In the genomic region with DNA sequence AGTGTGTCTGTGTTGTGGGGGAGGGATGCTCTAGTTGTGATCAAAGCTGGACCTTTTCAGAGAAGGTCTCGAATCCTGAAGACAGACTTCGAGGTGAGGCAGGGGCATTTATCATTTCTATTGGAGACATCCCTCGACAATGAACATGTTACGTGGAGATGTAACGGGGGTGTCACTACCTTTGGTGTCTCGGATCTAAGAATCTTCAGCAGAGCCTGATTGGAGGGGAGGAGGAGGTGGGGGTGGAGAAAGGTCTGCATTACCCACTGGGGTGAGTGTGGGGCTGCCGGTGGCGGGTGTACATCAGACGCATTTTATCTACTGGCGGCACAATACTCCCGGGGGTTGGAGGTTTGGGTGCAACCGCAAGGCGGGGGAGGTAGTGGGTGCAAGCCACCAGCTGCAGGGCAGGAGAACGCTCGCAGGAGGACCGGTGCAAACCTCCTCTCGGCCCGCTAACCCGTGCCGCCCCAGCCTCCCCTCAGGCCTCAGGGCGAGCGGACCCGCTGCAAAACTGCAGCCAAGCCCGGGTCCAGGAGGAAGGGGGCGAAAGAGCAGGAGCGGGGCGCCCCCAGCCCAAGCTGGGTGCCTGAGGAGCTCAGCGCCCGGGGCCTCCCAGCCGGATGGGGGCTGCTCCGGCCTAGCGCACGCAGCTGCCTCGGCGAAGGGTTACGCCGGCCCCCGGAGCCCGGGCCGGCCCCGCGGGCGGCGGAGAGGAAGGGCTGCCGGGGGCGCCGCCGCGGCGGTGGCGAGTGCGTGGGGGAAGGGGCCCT, we compare ENCODE assay signal across 8 cellular contexts. TPM values are rescaled to one million over a fixed set of nuclear protein-coding genes. Genes with fewer than 3 reads are reported as not detected.
DNase-seq lines count a peak whose midpoint lies in the region; ATAC-seq, FAIRE-seq and TF ChIP-seq lines count a peak whose summit lies in the region.

No MANE protein-coding gene starts in this region.

- 1% methylated on average over 27 to 52 of the region's 52 CpGs for WGBS in psoas muscle, 3 donors

- H3K27me3 ChIP-seq in HUES48 (ENCODE audit: control insufficient read depth, insufficient read depth, low read length) (no peaks in the 10 kb centered on the region), left ventricle myocardium inferior (ENCODE audit: low read depth) (no peaks in the 10 kb centered on the region), psoas muscle (ENCODE audit: insufficient read depth in 3 of 3, low read length in 2 of 3) (no peaks in the 10 kb centered on the region)

- H3K4me3 Mint-ChIP-seq in activated naive CD8-positive, alpha-beta T cell = peak overlapping the region; percentile 93

- peak overlapping the region; percentile 93 for H3K27ac Mint-ChIP-seq in activated naive CD8-positive, alpha-beta T cell

- intact Hi-C loops in left ventricle myocardium inferior (cut with micrococcal nuclease) = no loop called here
- intact Hi-C loops in psoas muscle (cut with DNase I) = loop anchor here in 1 of 2 donors (5.0 kb wide), 1 partner anchor 44 kb away; no protein-coding TSS in a partner anchor

- no peak for FAIRE-seq in urothelium cell line (lab: Jason Lieb, UNC)

- DNase-seq in COR-L47 (lab: John Stamatoyannopoulos, UW) = peak; percentile 63
- peak; percentile 60 for DNase-seq in SKM-1 (lab: John Stamatoyannopoulos, UW; ENCODE audit: unreplicated experiment)
- peak; percentile 34 for DNase-seq in left ventricle myocardium inferior
- DNase-seq in psoas muscle = peak; percentile 32 to 64
- DNase-seq in urothelium cell line (ENCODE audit: low spot score) = peak; percentile 46

- H3K27ac ChIP-seq in HUES48 (ENCODE audit: low read depth, low read length) (peak overlapping the region; percentile 91), left ventricle myocardium inferior (replicated peaks) (peak overlapping the region; percentile 96), psoas muscle (peak overlapping the region; percentile 84)

- H3K4me1 Mint-ChIP-seq in activated naive CD8-positive, alpha-beta T cell (ENCODE audit: low read depth) = peaks cover 54% of the 10 kb centered on the region

- peak overlapping the region; percentile 85 for H3K9ac ChIP-seq in HUES48 (ENCODE audit: low read depth, low read length)

- H3K4me1 ChIP-seq in HUES48 (ENCODE audit: control insufficient read depth, insufficient read depth, low read length) = peaks cover 35% of the 10 kb centered on the region
- H3K4me1 ChIP-seq in left ventricle myocardium inferior = peaks cover 49% of the 10 kb centered on the region
- peaks cover 35% of the 10 kb centered on the region for H3K4me1 ChIP-seq in psoas muscle

- H3K36me3 Mint-ChIP-seq in activated naive CD8-positive, alpha-beta T cell = peaks cover 2% of the 10 kb centered on the region

- no peaks in the 10 kb centered on the region for H3K9me3 ChIP-seq in HUES48 (ENCODE audit: control insufficient read depth, insufficient read depth, low read length)
- H3K9me3 ChIP-seq in left ventricle myocardium inferior (replicated peaks) = no peaks in the 10 kb centered on the region
- no peaks in the 10 kb centered on the region for H3K9me3 ChIP-seq in psoas muscle

- H3K9me3 Mint-ChIP-seq in activated naive CD8-positive, alpha-beta T cell (ENCODE audit: low read depth) = no peaks in the 10 kb centered on the region

- peak overlapping the region; percentile 75 for H3K4me3 ChIP-seq in HUES48 (ENCODE audit: low read depth, low read length)
- peak overlapping the region; percentile 96 for H3K4me3 ChIP-seq in left ventricle myocardium inferior
- peak overlapping the region; percentile 92 for H3K4me3 ChIP-seq in psoas muscle

- H3K27me3 Mint-ChIP-seq in activated naive CD8-positive, alpha-beta T cell = no peaks in the 10 kb centered on the region

- ATAC-seq in GM19463 (IDR thresholded peaks at IDR 0.05; ENCODE audit: unreplicated experiment) (peak; percentile 28), psoas muscle (peak in 2 of 4 donors; percentile 22 to 41)

- TF ChIP-seq CTCF in left ventricle myocardium inferior (IDR thresholded peaks at IDR 0.05; ENCODE audit: borderline replicate concordance) (no peak), psoas muscle (IDR thresholded peaks at IDR 0.05) (no peak)

- H3K36me3 ChIP-seq in HUES48 (ENCODE audit: control insufficient read depth, insufficient read depth, low read length) (no peaks in the 10 kb centered on the region), left ventricle myocardium inferior (no peaks in the 10 kb centered on the region), psoas muscle (ENCODE audit: insufficient read depth in 1 of 2, low read depth in 1 of 2) (no peaks in the 10 kb centered on the region)

RNA-seq across cellular contexts. Expression of gene ZNF652, which starts 0.7 kb away (rescaled TPM):
- total RNA-seq in left ventricle myocardium inferior (19.2 TPM), psoas muscle (10 to 100 TPM; 21.3 to 30.1 (median 23.8) TPM)
- 10 to 100 TPM in 1 of 3 donors, 1 to 10 TPM in 2; 3.1 to 15.5 (median 8.1) TPM for polyA plus RNA-seq in psoas muscle

RNA-seq across cellular contexts. Expression of gene PHB1, which starts 53.4 kb away (rescaled TPM):
- total RNA-seq in left ventricle myocardium inferior (217 TPM), psoas muscle (100 to 1,000 TPM; 134 to 209 (median 168) TPM)
- 100 to 1,000 TPM; 175 to 364 (median 210) TPM for polyA plus RNA-seq in psoas muscle
